ENCODE assay signal across 3 cellular contexts in genomic region chr6:30129270-30129669, GRCh38.
A peak's percentile ranks its signal among the peaks of the same experiment; 100 is the strongest.
TF ChIP-seq lines count a peak whose summit lies in the region.

No MANE protein-coding gene starts in this region.

TF ChIP-seq in HEK293T, 16 proteins besides CTCF, POLR2A, EP300 and RAD21:
- TF ChIP-seq ELF4 (IDR thresholded peaks at IDR 0.05) = no peak
- TF ChIP-seq HDGF (IDR thresholded peaks at IDR 0.05; ENCODE audit: borderline replicate concordance) = no peak
- no peak for TF ChIP-seq FOXA1 (IDR thresholded peaks at IDR 0.05)
- no peak for TF ChIP-seq L3MBTL2 (conservative IDR thresholded peaks at IDR 0.05)
- no peak for TF ChIP-seq FOXM1 (IDR thresholded peaks at IDR 0.05; ENCODE audit: borderline replicate concordance)
- no peak for TF ChIP-seq ZNF384 (IDR thresholded peaks at IDR 0.05)
- TF ChIP-seq, protein P1, sequence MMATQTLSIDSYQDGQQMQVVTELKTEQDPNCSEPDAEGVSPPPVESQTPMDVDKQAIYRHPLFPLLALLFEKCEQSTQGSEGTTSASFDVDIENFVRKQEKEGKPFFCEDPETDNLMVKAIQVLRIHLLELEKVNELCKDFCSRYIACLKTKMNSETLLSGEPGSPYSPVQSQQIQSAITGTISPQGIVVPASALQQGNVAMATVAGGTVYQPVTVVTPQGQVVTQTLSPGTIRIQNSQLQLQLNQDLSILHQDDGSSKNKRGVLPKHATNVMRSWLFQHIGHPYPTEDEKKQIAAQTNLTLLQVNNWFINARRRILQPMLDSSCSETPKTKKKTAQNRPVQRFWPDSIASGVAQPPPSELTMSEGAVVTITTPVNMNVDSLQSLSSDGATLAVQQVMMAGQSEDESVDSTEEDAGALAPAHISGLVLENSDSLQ (IDR thresholded peaks at IDR 0.05) = 0 out of 2 replicates have a peak, but pooled peaks have one; percentile 26

TF ChIP-seq in H1, 55 proteins besides CTCF, POLR2A, EP300 and RAD21:
- TF ChIP-seq EZH2 (IDR thresholded peaks at IDR 0.05; ENCODE audit: low read depth, low read length, severe bottlenecking) (peak; percentile 4), TAF1 (IDR thresholded peaks at IDR 0.05; ENCODE audit: low read depth, low read length) (no peak)

TF ChIP-seq in SK-N-SH, 30 proteins besides CTCF, POLR2A, EP300 and RAD21:
- TF ChIP-seq TAF1 (IDR thresholded peaks at IDR 0.05; ENCODE audit: borderline replicate concordance, low read depth, low read length) (no peak), SMC3 (IDR thresholded peaks at IDR 0.05; ENCODE audit: low read depth, low read length) (no peak), JUND (IDR thresholded peaks at IDR 0.05) (no peak), FOXJ3 (CRISPR knock-in tag; IDR thresholded peaks at IDR 0.05) (no peak), RXRA (IDR thresholded peaks at IDR 0.05; ENCODE audit: borderline replicate concordance, low read depth) (no peak), NFIC (IDR thresholded peaks at IDR 0.05; ENCODE audit: borderline replicate concordance) (no peak), USF1 (IDR thresholded peaks at IDR 0.05; ENCODE audit: borderline replicate concordance, low read depth) (no peak), ZBTB33 (IDR thresholded peaks at IDR 0.05; ENCODE audit: borderline replicate concordance, low read depth) (no peak), SIN3A (IDR thresholded peaks at IDR 0.05; ENCODE audit: borderline replicate concordance, low read depth, low read length) (no peak), FOSL2 (IDR thresholded peaks at IDR 0.05; ENCODE audit: borderline replicate concordance, low read depth) (no peak), NRF1 (IDR thresholded peaks at IDR 0.05; ENCODE audit: low read depth, low read length) (no peak), TEAD4 (IDR thresholded peaks at IDR 0.05; ENCODE audit: borderline replicate concordance, insufficient read depth) (no peak), YY1 (IDR thresholded peaks at IDR 0.05; ENCODE audit: low read depth) (no peak), RCOR1 (IDR thresholded peaks at IDR 0.05; ENCODE audit: low read length) (no peak), USF2 (IDR thresholded peaks at IDR 0.05; ENCODE audit: borderline replicate concordance, low read depth, low read length) (no peak)
- TF ChIP-seq, protein P2, sequence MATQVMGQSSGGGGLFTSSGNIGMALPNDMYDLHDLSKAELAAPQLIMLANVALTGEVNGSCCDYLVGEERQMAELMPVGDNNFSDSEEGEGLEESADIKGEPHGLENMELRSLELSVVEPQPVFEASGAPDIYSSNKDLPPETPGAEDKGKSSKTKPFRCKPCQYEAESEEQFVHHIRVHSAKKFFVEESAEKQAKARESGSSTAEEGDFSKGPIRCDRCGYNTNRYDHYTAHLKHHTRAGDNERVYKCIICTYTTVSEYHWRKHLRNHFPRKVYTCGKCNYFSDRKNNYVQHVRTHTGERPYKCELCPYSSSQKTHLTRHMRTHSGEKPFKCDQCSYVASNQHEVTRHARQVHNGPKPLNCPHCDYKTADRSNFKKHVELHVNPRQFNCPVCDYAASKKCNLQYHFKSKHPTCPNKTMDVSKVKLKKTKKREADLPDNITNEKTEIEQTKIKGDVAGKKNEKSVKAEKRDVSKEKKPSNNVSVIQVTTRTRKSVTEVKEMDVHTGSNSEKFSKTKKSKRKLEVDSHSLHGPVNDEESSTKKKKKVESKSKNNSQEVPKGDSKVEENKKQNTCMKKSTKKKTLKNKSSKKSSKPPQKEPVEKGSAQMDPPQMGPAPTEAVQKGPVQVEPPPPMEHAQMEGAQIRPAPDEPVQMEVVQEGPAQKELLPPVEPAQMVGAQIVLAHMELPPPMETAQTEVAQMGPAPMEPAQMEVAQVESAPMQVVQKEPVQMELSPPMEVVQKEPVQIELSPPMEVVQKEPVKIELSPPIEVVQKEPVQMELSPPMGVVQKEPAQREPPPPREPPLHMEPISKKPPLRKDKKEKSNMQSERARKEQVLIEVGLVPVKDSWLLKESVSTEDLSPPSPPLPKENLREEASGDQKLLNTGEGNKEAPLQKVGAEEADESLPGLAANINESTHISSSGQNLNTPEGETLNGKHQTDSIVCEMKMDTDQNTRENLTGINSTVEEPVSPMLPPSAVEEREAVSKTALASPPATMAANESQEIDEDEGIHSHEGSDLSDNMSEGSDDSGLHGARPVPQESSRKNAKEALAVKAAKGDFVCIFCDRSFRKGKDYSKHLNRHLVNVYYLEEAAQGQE (IDR thresholded peaks at IDR 0.05; ENCODE audit: low read depth, low read length) = no peak
- TF ChIP-seq, protein P3, sequence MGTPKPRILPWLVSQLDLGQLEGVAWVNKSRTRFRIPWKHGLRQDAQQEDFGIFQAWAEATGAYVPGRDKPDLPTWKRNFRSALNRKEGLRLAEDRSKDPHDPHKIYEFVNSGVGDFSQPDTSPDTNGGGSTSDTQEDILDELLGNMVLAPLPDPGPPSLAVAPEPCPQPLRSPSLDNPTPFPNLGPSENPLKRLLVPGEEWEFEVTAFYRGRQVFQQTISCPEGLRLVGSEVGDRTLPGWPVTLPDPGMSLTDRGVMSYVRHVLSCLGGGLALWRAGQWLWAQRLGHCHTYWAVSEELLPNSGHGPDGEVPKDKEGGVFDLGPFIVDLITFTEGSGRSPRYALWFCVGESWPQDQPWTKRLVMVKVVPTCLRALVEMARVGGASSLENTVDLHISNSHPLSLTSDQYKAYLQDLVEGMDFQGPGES (IDR thresholded peaks at IDR 0.05; ENCODE audit: low read depth, low read length) = no peak
